ENCODE assay signal across 8 cellular contexts in the genomic region with DNA sequence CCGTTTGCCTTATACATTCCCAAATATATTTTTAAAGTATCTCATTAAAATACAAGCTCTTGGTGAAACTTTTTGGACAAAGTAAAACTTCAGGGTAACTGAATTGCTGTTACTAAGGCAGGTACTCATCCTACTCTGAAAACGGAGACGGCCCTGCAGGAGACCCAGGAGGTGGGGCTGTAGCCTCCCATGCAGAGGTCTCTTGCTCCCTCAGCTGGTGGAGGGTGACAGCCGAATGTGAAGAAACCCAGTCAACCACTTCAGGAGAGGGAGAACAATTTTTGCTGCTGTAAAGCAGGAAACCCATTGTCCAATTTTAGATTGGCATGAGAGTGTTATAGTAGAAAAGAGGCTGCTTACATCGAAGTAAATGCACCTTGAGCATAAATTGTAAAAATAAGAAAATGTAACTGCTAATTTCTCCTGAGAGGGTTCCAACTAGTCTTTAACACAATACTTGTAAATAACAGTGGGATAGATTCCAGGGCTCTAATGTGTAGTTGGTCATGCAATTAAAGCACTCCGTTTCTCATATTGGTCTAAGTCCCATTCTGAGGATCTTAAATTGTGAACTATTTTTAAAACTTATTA. TPM values are rescaled to one million over a fixed set of nuclear protein-coding genes. Genes with fewer than 3 reads are reported as not detected.
A peak's percentile ranks its signal among the peaks of the same experiment; 100 is the strongest.
DNase-seq lines count a peak whose midpoint lies in the region; ATAC-seq and TF ChIP-seq lines count a peak whose summit lies in the region.
"Not testable (repeated sequence)": the region's sequence is repeated elsewhere in the genome, so short reads cannot be mapped to it uniquely, and the experiment has no call there.

No MANE protein-coding gene starts in this region.

- H3K9me2 ChIP-seq in PC-3 (replicated peaks; ENCODE audit: low read length) = not testable (repeated sequence)

- H3K4me1 ChIP-seq in PC-3 (ENCODE audit: insufficient read depth, low read length) = not testable (repeated sequence)

- H3K9me3 Mint-ChIP-seq in endothelial cell (ENCODE audit: unreplicated experiment); stimulated activated naive B cell treated with anti-CD40 and anti-IgM and Interleukin-4, amounts not matched to agents 10 μg/mL and 1 μg/mL and 100 μg/mL, for 72 hours: not testable (repeated sequence)

- not testable (repeated sequence) for H3K4me3 ChIP-seq in PC-3 (ENCODE audit: low read length)

- H3F3A ChIP-seq in PC-3 (ENCODE audit: low read length, unreplicated experiment) = not testable (repeated sequence)

- H2AFZ ChIP-seq in PC-3 (ENCODE audit: low read length) = not testable (repeated sequence)

- not testable (repeated sequence) for H3K4me1 Mint-ChIP-seq in endothelial cell (ENCODE audit: unreplicated experiment); stimulated activated naive B cell treated with anti-CD40 and anti-IgM and Interleukin-4, amounts not matched to agents 10 μg/mL and 1 μg/mL and 100 μg/mL, for 72 hours

- peaks cover 29% of the 10 kb centered on the region for H3K27me3 ChIP-seq in PC-3 (ENCODE audit: low read length)

- not testable (repeated sequence) for H3K9ac ChIP-seq in PC-3 (ENCODE audit: low read length)

- DNase-seq in EH (ENCODE audit: low read depth) (peak; percentile 43), LHCN-M2 (ENCODE audit: low read depth) (peak; percentile 22), PC-3 (peak; percentile 64), endothelial cell (ENCODE audit: low spot score) (peak; percentile 56), mucosa of gallbladder (ENCODE audit: low spot score) (peak; percentile 24)
- DNase-seq in activated CD8-positive, alpha-beta memory T cell treated with anti-CD3 and anti-CD28 coated beads, Interleukin-2, amount 50 U/mL, for 1 hour (ENCODE audit: extremely low read depth) = peak; percentile 9
- DNase-seq in stimulated activated naive B cell treated with anti-CD40 and anti-IgM and Interleukin-4, amounts not matched to agents 10 μg/mL and 1 μg/mL and 100 μg/mL, for 72 hours = peak; percentile 28

- ATAC-seq in GM21786 (IDR thresholded peaks at IDR 0.05; ENCODE audit: unreplicated experiment) = peak; percentile 93
- ATAC-seq in PC-3 = peak; percentile 100
- peak; percentile 97 for ATAC-seq in stimulated activated naive B cell treated with anti-CD40 and anti-IgM and Interleukin-4, amounts not matched to agents 10 μg/mL and 1 μg/mL and 100 μg/mL, for 72 hours (replicated peaks)

- H3K27ac Mint-ChIP-seq in endothelial cell (ENCODE audit: unreplicated experiment); stimulated activated naive B cell treated with anti-CD40 and anti-IgM and Interleukin-4, amounts not matched to agents 10 μg/mL and 1 μg/mL and 100 μg/mL, for 72 hours: not testable (repeated sequence)

- not testable (repeated sequence) for H3K4me2 ChIP-seq in PC-3 (ENCODE audit: low read length)

- CTCF ChIA-PET in PC-3 (lab: Charles Lee) = not testable (repeated sequence)

- intact Hi-C loops in PC-3 (cut with micrococcal nuclease) = not testable (repeated sequence)

- POLR2A ChIA-PET in PC-3 (lab: Charles Lee; ENCODE audit: unreplicated experiment) = not testable (repeated sequence)

- H3K4me3 Mint-ChIP-seq in endothelial cell (ENCODE audit: unreplicated experiment); stimulated activated naive B cell treated with anti-CD40 and anti-IgM and Interleukin-4, amounts not matched to agents 10 μg/mL and 1 μg/mL and 100 μg/mL, for 72 hours: not testable (repeated sequence)

- H3K79me2 ChIP-seq in PC-3 (ENCODE audit: low read length) = not testable (repeated sequence)

- peak; percentile 34 for TF ChIP-seq CTCF in PC-3 (conservative IDR thresholded peaks at IDR 0.05; ENCODE audit: low read depth, low read length)
- TF ChIP-seq CTCF in endothelial cell (IDR thresholded peaks at IDR 0.05; ENCODE audit: unreplicated experiment) = not testable (repeated sequence)

- not testable (repeated sequence) for BruUV-seq in PC-3 (replicated peaks; lab: Mats Ljungman, UMichigan)

- not testable (repeated sequence) for H3K27ac ChIP-seq in PC-3 (ENCODE audit: low read length)

- not testable (repeated sequence) for H3K36me3 Mint-ChIP-seq in endothelial cell (ENCODE audit: low read depth, unreplicated experiment); stimulated activated naive B cell treated with anti-CD40 and anti-IgM and Interleukin-4, amounts not matched to agents 10 μg/mL and 1 μg/mL and 100 μg/mL, for 72 hours

- not testable (repeated sequence) for H3K9me3 ChIP-seq in PC-3 (ENCODE audit: low read length)

- H3K36me3 ChIP-seq in PC-3 (ENCODE audit: low read depth, low read length) = not testable (repeated sequence)

- not testable (repeated sequence) for H4K20me1 ChIP-seq in PC-3 (ENCODE audit: low read length)

- H3K27me3 Mint-ChIP-seq in endothelial cell (ENCODE audit: unreplicated experiment) = not testable (repeated sequence)
- H3K27me3 Mint-ChIP-seq in stimulated activated naive B cell treated with anti-CD40 and anti-IgM and Interleukin-4, amounts not matched to agents 10 μg/mL and 1 μg/mL and 100 μg/mL, for 72 hours = peaks cover 21 to 26% of the 10 kb centered on the region in 2 donors

RNA-seq across cellular contexts. Expression of gene BDP1, which starts 8.1 kb away (rescaled TPM):
- total RNA-seq in LHCN-M2 (2014; rRNA removed) (18.2 and 18.9 TPM in 2 replicates), PC-3 (2014; rRNA removed) (17.9 and 18.4 TPM in 2 replicates), endothelial cell (ENCODE audit: unreplicated experiment) (20.9 TPM), mucosa of gallbladder (16.3 TPM)
- polyA plus RNA-seq in LHCN-M2 (2012) = 3.0 TPM

Comparison
In these comparisons a context has a peak if more than half of its experiments do, and no peak if none do; other contexts are left out.
1. DNase-seq: peak in every context shown above with its lines; median percentile 64 in PC-3; 56 in endothelial cell; 43 in EH; 28 in stimulated activated naive B cell treated with anti-CD40 and anti-IgM and Interleukin-4, amounts not matched to agents 10 μg/mL and 1 μg/mL and 100 μg/mL, for 72 hours; 24 in mucosa of gallbladder; 22 in LHCN-M2; 9 in activated CD8-positive, alpha-beta memory T cell treated with anti-CD3 and anti-CD28 coated beads, Interleukin-2, amount 50 U/mL, for 1 hour.